Comparison of ENCODE assay signal across 1 cellular context in the genomic region with DNA sequence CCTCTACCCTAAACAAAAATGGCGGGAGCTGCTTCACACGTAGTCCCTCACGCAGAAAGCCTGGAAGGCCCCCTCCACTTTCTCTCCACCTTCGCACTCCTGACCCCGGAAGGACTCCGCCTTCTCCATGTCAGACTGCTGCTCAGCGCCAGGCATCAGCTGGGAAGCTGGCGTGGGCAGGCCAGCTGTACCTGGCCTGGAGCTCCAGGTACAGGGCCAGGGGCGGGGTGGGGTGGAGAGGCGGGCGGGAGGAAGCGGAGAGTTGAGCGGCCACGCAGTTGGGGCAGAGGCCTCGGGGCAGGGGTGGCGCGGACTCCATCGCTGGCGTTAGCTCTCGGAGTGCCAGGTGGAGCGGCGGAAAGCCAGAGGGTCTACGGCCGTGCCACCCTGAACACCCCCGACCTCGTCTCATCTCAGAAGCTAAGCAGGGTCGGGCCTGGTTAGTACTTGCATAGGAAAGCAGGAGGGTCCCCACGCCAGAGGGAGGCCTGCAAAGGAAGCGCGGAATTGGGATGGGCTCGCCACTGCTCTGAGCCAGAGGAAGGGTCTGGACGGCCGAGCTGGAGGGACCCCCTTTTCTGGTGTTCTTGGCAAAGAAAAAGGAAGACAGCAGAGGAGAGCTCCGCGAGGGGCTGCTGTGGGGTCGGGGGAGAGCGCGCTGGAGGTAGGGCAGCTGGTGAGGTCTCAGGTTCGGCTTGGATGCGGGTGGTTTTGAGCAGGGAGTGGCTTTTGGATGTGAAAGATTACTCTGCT.
TF ChIP-seq lines count a peak whose summit lies in the region.

A gene with protein sequence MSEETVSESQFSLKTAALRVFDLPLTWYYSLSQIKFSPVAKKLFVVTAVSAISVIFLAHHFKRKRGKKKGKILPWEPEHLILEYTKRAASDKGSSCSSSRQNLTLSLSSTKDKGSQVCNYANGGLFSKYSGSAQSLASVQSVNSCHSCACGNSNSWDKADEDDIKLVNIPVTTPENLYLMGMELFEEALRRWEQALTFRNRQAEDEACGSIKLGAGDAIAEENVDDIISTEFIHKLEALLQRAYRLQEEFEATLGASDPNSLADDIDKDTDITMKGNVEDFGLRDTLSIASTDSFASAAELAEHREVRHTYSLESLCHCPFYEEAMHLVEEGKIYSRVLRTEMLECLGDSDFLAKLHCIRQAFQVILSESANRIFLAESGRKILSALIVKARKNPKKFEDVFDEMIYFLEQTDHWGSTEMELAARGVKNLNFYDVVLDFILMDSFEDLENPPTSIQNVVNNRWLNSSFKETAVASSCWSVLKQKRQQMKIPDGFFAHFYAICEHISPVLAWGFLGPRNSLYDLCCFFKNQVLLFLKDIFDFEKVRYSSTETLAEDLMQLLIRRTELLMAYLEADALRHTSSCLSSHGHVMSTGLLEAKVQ (plus strand): TSS at position 121 of the 753 bp plus-strand sequence. CDS start 3,604 bp downstream, outside the sequence.

TF ChIP-seq in HEK293, 187 proteins besides CTCF, POLR2A, EP300 and RAD21 (continued from another document and continues in another):
- TF ChIP-seq, protein P1, sequence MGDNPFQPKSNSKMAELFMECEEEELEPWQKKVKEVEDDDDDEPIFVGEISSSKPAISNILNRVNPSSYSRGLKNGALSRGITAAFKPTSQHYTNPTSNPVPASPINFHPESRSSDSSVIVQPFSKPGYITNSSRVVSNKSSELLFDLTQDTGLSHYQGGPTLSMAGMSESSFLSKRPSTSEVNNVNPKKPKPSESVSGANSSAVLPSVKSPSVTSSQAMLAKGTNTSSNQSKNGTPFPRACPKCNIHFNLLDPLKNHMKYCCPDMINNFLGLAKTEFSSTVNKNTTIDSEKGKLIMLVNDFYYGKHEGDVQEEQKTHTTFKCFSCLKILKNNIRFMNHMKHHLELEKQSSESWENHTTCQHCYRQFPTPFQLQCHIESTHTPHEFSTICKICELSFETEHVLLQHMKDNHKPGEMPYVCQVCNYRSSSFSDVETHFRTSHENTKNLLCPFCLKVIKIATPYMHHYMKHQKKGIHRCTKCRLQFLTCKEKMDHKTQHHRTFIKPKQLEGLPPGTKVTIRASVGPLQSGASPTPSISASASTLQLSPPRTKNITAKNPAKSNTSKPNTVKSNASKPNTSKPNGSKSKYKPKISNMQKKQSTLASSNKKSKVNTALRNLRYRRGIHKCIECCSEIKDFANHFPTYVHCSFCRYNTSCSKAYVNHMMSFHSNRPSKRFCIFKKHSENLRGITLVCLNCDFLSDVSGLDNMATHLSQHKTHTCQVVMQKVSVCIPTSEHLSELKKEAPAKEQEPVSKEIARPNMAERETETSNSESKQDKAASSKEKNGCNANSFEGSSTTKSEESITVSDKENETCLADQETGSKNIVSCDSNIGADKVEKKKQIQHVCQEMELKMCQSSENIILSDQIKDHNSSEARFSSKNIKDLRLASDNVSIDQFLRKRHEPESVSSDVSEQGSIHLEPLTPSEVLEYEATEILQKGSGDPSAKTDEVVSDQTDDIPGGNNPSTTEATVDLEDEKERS (tag by site-specific recombination; IDR thresholded peaks at IDR 0.05): no peak
- TF ChIP-seq ZFHX2 (tag by site-specific recombination; conservative IDR thresholded peaks at IDR 0.05) (peak; percentile 84), ZNF341 (tag by site-specific recombination; IDR thresholded peaks at IDR 0.05; ENCODE audit: low read depth) (0 out of 2 replicates have a peak, but pooled peaks have one; percentile 9), RBAK (tag by site-specific recombination; IDR thresholded peaks at IDR 0.05) (no peak), ZNF239 (tag by site-specific recombination; IDR thresholded peaks at IDR 0.05) (no peak), ZNF302 (tag by site-specific recombination; IDR thresholded peaks at IDR 0.05; ENCODE audit: low read depth) (no peak), ZBTB7A (tag by site-specific recombination; IDR thresholded peaks at IDR 0.05; ENCODE audit: low read depth) (no peak), ZNF785 (tag by site-specific recombination; IDR thresholded peaks at IDR 0.05) (no peak), ZNF366 (tag by site-specific recombination; conservative IDR thresholded peaks at IDR 0.05) (no peak), ZNF416 (tag by site-specific recombination; IDR thresholded peaks at IDR 0.05) (no peak), ZNF560 (tag by site-specific recombination; IDR thresholded peaks at IDR 0.05; ENCODE audit: borderline replicate concordance) (no peak), HOXD13 (CRISPR knock-in tag; IDR thresholded peaks at IDR 0.05; ENCODE audit: borderline replicate concordance) (no peak), ZNF404 (tag by site-specific recombination; IDR thresholded peaks at IDR 0.05) (no peak), MEIS1 (CRISPR knock-in tag; IDR thresholded peaks at IDR 0.05; ENCODE audit: borderline replicate concordance) (no peak), HOXA7 (CRISPR knock-in tag; IDR thresholded peaks at IDR 0.05; ENCODE audit: borderline replicate concordance) (no peak), ZNF544 (tag by site-specific recombination; IDR thresholded peaks at IDR 0.05) (no peak), ZNF658 (tag by site-specific recombination; IDR thresholded peaks at IDR 0.05) (no peak), OVOL3 (tag by site-specific recombination; IDR thresholded peaks at IDR 0.05) (0 out of 2 replicates have a peak, but pooled peaks have one; percentile 19), ZNF768 (tag by site-specific recombination; IDR thresholded peaks at IDR 0.05) (no peak), ZNF426 (tag by site-specific recombination; IDR thresholded peaks at IDR 0.05) (no peak), ZIC2 (tag by site-specific recombination; IDR thresholded peaks at IDR 0.05) (no peak), KLF1 (tag by site-specific recombination; IDR thresholded peaks at IDR 0.05) (no peak; the same call in 1 of the 2 replicates), ZNF292 (tag by site-specific recombination; IDR thresholded peaks at IDR 0.05; ENCODE audit: borderline replicate concordance, low read depth) (no peak), EGR2 (tag by site-specific recombination; IDR thresholded peaks at IDR 0.05; ENCODE audit: low read depth) (peak; percentile 86), ZNF16 (tag by site-specific recombination; IDR thresholded peaks at IDR 0.05; ENCODE audit: low read depth) (no peak), KLF9 (tag by site-specific recombination; IDR thresholded peaks at IDR 0.05; ENCODE audit: low read depth) (peak; percentile 57), ZNF707 (tag by site-specific recombination; IDR thresholded peaks at IDR 0.05) (no peak), ZNF830 (tag by site-specific recombination; IDR thresholded peaks at IDR 0.05; ENCODE audit: low read depth) (no peak), SCRT1 (tag by site-specific recombination; IDR thresholded peaks at IDR 0.05; ENCODE audit: borderline replicate concordance) (no peak), ZNF221 (tag by site-specific recombination; IDR thresholded peaks at IDR 0.05; ENCODE audit: borderline replicate concordance) (no peak), ZNF596 (tag by site-specific recombination; IDR thresholded peaks at IDR 0.05) (no peak), ZFP41 (tag by site-specific recombination; IDR thresholded peaks at IDR 0.05; ENCODE audit: borderline replicate concordance) (no peak), GLIS1 (tag by site-specific recombination; IDR thresholded peaks at IDR 0.05) (peak; percentile 26), ZNF157 (tag by site-specific recombination; IDR thresholded peaks at IDR 0.05) (no peak), ZNF311 (tag by site-specific recombination; IDR thresholded peaks at IDR 0.05; ENCODE audit: borderline replicate concordance) (no peak), ZNF571 (tag by site-specific recombination; IDR thresholded peaks at IDR 0.05) (no peak), ZNF791 (tag by site-specific recombination; IDR thresholded peaks at IDR 0.05) (no peak), ZNF214 (tag by site-specific recombination; IDR thresholded peaks at IDR 0.05; ENCODE audit: borderline replicate concordance) (no peak), ZBTB1 (tag by site-specific recombination; IDR thresholded peaks at IDR 0.05) (no peak), IKZF3 (tag by site-specific recombination; IDR thresholded peaks at IDR 0.05) (peak; percentile 14; the same call in 1 of the 2 replicates), ZNF529 (tag by site-specific recombination; IDR thresholded peaks at IDR 0.05; ENCODE audit: insufficient replicate concordance) (no peak), ZNF660 (tag by site-specific recombination; IDR thresholded peaks at IDR 0.05) (peak; percentile 55; the same call in 1 of the 2 replicates), ZNF548 (tag by site-specific recombination; IDR thresholded peaks at IDR 0.05) (no peak), ZNF354C (tag by site-specific recombination; IDR thresholded peaks at IDR 0.05; ENCODE audit: borderline replicate concordance, low read depth) (no peak), ZNF837 (tag by site-specific recombination; IDR thresholded peaks at IDR 0.05) (no peak), ZNF626 (tag by site-specific recombination; IDR thresholded peaks at IDR 0.05) (no peak), SETDB1 (IDR thresholded peaks at IDR 0.05; ENCODE audit: insufficient read length, low read length) (no peak), ZSCAN16 (tag by site-specific recombination; IDR thresholded peaks at IDR 0.05) (no peak), FEZF1 (tag by site-specific recombination; IDR thresholded peaks at IDR 0.05) (peak; percentile 11; the same call in 1 of the 2 replicates), ZNF843 (tag by site-specific recombination; IDR thresholded peaks at IDR 0.05) (peak; percentile 21; the same call in 1 of the 2 replicates)
- TF ChIP-seq, protein P2, sequence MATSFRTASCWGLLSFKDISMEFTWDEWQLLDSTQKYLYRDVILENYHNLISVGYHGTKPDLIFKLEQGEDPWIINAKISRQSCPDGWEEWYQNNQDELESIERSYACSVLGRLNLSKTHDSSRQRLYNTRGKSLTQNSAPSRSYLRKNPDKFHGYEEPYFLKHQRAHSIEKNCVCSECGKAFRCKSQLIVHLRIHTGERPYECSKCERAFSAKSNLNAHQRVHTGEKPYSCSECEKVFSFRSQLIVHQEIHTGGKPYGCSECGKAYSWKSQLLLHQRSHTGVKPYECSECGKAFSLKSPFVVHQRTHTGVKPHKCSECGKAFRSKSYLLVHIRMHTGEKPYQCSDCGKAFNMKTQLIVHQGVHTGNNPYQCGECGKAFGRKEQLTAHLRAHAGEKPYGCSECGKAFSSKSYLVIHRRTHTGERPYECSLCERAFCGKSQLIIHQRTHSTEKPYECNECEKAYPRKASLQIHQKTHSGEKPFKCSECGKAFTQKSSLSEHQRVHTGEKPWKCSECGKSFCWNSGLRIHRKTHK (tag by site-specific recombination; IDR thresholded peaks at IDR 0.05): no peak
- TF ChIP-seq, protein P3, sequence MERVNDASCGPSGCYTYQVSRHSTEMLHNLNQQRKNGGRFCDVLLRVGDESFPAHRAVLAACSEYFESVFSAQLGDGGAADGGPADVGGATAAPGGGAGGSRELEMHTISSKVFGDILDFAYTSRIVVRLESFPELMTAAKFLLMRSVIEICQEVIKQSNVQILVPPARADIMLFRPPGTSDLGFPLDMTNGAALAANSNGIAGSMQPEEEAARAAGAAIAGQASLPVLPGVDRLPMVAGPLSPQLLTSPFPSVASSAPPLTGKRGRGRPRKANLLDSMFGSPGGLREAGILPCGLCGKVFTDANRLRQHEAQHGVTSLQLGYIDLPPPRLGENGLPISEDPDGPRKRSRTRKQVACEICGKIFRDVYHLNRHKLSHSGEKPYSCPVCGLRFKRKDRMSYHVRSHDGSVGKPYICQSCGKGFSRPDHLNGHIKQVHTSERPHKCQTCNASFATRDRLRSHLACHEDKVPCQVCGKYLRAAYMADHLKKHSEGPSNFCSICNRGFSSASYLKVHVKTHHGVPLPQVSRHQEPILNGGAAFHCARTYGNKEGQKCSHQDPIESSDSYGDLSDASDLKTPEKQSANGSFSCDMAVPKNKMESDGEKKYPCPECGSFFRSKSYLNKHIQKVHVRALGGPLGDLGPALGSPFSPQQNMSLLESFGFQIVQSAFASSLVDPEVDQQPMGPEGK (tag by site-specific recombination; IDR thresholded peaks at IDR 0.05): peak; percentile 84
- TF ChIP-seq, protein P4, sequence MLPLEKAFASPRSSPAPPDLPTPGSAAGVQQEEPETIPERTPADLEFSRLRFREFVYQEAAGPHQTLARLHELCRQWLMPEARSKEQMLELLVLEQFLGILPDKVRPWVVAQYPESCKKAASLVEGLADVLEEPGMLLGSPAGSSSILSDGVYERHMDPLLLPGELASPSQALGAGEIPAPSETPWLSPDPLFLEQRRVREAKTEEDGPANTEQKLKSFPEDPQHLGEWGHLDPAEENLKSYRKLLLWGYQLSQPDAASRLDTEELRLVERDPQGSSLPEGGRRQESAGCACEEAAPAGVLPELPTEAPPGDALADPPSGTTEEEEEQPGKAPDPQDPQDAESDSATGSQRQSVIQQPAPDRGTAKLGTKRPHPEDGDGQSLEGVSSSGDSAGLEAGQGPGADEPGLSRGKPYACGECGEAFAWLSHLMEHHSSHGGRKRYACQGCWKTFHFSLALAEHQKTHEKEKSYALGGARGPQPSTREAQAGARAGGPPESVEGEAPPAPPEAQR (tag by site-specific recombination; IDR thresholded peaks at IDR 0.05): no peak
- TF ChIP-seq, protein P5, sequence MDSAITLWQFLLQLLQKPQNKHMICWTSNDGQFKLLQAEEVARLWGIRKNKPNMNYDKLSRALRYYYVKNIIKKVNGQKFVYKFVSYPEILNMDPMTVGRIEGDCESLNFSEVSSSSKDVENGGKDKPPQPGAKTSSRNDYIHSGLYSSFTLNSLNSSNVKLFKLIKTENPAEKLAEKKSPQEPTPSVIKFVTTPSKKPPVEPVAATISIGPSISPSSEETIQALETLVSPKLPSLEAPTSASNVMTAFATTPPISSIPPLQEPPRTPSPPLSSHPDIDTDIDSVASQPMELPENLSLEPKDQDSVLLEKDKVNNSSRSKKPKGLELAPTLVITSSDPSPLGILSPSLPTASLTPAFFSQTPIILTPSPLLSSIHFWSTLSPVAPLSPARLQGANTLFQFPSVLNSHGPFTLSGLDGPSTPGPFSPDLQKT (IDR thresholded peaks at IDR 0.05; ENCODE audit: borderline replicate concordance, low read depth, low read length): no peak
- TF ChIP-seq, protein P6, sequence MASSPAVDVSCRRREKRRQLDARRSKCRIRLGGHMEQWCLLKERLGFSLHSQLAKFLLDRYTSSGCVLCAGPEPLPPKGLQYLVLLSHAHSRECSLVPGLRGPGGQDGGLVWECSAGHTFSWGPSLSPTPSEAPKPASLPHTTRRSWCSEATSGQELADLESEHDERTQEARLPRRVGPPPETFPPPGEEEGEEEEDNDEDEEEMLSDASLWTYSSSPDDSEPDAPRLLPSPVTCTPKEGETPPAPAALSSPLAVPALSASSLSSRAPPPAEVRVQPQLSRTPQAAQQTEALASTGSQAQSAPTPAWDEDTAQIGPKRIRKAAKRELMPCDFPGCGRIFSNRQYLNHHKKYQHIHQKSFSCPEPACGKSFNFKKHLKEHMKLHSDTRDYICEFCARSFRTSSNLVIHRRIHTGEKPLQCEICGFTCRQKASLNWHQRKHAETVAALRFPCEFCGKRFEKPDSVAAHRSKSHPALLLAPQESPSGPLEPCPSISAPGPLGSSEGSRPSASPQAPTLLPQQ (tag by site-specific recombination; IDR thresholded peaks at IDR 0.05): peak; percentile 55; the same call in 1 of the 2 replicates
- TF ChIP-seq, protein P7, sequence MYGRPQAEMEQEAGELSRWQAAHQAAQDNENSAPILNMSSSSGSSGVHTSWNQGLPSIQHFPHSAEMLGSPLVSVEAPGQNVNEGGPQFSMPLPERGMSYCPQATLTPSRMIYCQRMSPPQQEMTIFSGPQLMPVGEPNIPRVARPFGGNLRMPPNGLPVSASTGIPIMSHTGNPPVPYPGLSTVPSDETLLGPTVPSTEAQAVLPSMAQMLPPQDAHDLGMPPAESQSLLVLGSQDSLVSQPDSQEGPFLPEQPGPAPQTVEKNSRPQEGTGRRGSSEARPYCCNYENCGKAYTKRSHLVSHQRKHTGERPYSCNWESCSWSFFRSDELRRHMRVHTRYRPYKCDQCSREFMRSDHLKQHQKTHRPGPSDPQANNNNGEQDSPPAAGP (tag by site-specific recombination; IDR thresholded peaks at IDR 0.05): 0 out of 2 replicates have a peak, but pooled peaks have one; percentile 23
